In genomic region chr2:173198338-173198737, GRCh38 we compare ENCODE assay signal across 1 cellular context.
TF ChIP-seq lines count a peak whose summit lies in the region.

No MANE protein-coding gene starts in this region.

TF ChIP-seq in GM12878, 131 proteins besides CTCF, POLR2A, EP300 and RAD21 (continued from another document):
- TF ChIP-seq, protein P1, sequence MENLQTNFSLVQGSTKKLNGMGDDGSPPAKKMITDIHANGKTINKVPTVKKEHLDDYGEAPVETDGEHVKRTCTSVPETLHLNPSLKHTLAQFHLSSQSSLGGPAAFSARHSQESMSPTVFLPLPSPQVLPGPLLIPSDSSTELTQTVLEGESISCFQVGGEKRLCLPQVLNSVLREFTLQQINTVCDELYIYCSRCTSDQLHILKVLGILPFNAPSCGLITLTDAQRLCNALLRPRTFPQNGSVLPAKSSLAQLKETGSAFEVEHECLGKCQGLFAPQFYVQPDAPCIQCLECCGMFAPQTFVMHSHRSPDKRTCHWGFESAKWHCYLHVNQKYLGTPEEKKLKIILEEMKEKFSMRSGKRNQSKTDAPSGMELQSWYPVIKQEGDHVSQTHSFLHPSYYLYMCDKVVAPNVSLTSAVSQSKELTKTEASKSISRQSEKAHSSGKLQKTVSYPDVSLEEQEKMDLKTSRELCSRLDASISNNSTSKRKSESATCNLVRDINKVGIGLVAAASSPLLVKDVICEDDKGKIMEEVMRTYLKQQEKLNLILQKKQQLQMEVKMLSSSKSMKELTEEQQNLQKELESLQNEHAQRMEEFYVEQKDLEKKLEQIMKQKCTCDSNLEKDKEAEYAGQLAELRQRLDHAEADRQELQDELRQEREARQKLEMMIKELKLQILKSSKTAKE (IDR thresholded peaks at IDR 0.05; ENCODE audit: low read depth, poor library complexity, severe bottlenecking) = no peak
- TF ChIP-seq YBX1 (IDR thresholded peaks at IDR 0.05) (no peak), SPI1 (IDR thresholded peaks at IDR 0.05; ENCODE audit: borderline replicate concordance, insufficient read depth, low read depth, low read length) (no peak)
